ENCODE assay signal across 2 cellular contexts in the genomic region with DNA sequence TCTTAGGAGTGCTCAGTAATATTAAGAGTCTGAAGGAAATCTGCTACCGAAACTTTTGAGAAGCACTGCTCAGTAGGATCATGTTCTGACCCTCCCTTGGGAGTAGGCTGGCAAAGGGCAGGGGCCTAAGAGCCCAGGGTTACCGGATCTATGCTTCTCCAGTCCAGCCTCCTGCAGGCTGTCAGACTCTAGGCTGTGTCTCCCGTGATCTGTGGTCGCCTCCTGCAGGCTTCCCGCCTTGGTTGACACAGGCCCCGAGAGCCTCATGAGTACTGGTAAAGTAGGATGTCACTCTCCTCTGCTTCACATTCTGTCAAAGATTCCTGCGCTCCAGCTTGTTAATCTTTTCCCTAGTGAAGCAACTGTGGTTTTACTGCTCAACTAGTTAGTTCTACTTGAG.
TF ChIP-seq lines count a peak whose summit lies in the region.

No MANE protein-coding gene starts in this region.

TF ChIP-seq in HepG2, 621 proteins besides CTCF, POLR2A, EP300 and RAD21 (continued from another document):
- TF ChIP-seq, protein P1, sequence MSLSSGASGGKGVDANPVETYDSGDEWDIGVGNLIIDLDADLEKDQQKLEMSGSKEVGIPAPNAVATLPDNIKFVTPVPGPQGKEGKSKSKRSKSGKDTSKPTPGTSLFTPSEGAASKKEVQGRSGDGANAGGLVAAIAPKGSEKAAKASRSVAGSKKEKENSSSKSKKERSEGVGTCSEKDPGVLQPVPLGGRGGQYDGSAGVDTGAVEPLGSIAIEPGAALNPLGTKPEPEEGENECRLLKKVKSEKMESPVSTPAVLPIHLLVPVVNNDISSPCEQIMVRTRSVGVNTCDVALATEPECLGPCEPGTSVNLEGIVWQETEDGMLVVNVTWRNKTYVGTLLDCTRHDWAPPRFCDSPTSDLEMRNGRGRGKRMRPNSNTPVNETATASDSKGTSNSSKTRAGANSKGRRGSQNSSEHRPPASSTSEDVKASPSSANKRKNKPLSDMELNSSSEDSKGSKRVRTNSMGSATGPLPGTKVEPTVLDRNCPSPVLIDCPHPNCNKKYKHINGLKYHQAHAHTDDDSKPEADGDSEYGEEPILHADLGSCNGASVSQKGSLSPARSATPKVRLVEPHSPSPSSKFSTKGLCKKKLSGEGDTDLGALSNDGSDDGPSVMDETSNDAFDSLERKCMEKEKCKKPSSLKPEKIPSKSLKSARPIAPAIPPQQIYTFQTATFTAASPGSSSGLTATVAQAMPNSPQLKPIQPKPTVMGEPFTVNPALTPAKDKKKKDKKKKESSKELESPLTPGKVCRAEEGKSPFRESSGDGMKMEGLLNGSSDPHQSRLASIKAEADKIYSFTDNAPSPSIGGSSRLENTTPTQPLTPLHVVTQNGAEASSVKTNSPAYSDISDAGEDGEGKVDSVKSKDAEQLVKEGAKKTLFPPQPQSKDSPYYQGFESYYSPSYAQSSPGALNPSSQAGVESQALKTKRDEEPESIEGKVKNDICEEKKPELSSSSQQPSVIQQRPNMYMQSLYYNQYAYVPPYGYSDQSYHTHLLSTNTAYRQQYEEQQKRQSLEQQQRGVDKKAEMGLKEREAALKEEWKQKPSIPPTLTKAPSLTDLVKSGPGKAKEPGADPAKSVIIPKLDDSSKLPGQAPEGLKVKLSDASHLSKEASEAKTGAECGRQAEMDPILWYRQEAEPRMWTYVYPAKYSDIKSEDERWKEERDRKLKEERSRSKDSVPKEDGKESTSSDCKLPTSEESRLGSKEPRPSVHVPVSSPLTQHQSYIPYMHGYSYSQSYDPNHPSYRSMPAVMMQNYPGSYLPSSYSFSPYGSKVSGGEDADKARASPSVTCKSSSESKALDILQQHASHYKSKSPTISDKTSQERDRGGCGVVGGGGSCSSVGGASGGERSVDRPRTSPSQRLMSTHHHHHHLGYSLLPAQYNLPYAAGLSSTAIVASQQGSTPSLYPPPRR (CRISPR knock-in tag; IDR thresholded peaks at IDR 0.05; ENCODE audit: borderline replicate concordance) = no peak
- TF ChIP-seq ELF3 (CRISPR knock-in tag; IDR thresholded peaks at IDR 0.05) (no peak), ZNF160 (CRISPR knock-in tag; IDR thresholded peaks at IDR 0.05) (no peak), ZNF337 (CRISPR knock-in tag; IDR thresholded peaks at IDR 0.05; ENCODE audit: borderline replicate concordance, low read depth) (no peak), SRSF9 (IDR thresholded peaks at IDR 0.05; ENCODE audit: borderline replicate concordance, insufficient read depth, low read depth, low read length, poor library complexity, severe bottlenecking) (no peak)
- TF ChIP-seq, protein P2, sequence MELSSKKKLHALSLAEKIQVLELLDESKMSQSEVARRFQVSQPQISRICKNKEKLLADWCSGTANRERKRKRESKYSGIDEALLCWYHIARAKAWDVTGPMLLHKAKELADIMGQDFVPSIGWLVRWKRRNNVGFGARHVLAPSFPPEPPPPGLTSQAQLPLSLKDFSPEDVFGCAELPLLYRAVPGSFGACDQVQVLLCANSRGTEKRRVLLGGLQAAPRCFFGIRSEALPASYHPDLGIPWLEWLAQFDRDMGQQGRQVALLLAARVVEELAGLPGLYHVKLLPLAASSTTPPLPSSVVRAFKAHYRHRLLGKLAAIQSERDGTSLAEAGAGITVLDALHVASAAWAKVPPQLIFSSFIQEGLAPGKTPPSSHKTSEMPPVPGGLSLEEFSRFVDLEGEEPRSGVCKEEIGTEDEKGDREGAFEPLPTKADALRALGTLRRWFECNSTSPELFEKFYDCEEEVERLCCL (CRISPR knock-in tag; IDR thresholded peaks at IDR 0.05; ENCODE audit: borderline replicate concordance) = no peak

TF ChIP-seq in WTC11, 78 proteins besides CTCF, POLR2A, EP300 and RAD21 (continued from another document):
- TF ChIP-seq, protein P3, sequence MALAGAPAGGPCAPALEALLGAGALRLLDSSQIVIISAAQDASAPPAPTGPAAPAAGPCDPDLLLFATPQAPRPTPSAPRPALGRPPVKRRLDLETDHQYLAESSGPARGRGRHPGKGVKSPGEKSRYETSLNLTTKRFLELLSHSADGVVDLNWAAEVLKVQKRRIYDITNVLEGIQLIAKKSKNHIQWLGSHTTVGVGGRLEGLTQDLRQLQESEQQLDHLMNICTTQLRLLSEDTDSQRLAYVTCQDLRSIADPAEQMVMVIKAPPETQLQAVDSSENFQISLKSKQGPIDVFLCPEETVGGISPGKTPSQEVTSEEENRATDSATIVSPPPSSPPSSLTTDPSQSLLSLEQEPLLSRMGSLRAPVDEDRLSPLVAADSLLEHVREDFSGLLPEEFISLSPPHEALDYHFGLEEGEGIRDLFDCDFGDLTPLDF (CRISPR knock-in tag; IDR thresholded peaks at IDR 0.05) = no peak
- no peak for TF ChIP-seq CBFB (CRISPR knock-in tag; IDR thresholded peaks at IDR 0.05; ENCODE audit: low read depth)
- TF ChIP-seq, protein P4, sequence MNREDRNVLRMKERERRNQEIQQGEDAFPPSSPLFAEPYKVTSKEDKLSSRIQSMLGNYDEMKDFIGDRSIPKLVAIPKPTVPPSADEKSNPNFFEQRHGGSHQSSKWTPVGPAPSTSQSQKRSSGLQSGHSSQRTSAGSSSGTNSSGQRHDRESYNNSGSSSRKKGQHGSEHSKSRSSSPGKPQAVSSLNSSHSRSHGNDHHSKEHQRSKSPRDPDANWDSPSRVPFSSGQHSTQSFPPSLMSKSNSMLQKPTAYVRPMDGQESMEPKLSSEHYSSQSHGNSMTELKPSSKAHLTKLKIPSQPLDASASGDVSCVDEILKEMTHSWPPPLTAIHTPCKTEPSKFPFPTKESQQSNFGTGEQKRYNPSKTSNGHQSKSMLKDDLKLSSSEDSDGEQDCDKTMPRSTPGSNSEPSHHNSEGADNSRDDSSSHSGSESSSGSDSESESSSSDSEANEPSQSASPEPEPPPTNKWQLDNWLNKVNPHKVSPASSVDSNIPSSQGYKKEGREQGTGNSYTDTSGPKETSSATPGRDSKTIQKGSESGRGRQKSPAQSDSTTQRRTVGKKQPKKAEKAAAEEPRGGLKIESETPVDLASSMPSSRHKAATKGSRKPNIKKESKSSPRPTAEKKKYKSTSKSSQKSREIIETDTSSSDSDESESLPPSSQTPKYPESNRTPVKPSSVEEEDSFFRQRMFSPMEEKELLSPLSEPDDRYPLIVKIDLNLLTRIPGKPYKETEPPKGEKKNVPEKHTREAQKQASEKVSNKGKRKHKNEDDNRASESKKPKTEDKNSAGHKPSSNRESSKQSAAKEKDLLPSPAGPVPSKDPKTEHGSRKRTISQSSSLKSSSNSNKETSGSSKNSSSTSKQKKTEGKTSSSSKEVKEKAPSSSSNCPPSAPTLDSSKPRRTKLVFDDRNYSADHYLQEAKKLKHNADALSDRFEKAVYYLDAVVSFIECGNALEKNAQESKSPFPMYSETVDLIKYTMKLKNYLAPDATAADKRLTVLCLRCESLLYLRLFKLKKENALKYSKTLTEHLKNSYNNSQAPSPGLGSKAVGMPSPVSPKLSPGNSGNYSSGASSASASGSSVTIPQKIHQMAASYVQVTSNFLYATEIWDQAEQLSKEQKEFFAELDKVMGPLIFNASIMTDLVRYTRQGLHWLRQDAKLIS (CRISPR knock-in tag; IDR thresholded peaks at IDR 0.05; ENCODE audit: borderline replicate concordance) = no peak
- TF ChIP-seq, protein P5, sequence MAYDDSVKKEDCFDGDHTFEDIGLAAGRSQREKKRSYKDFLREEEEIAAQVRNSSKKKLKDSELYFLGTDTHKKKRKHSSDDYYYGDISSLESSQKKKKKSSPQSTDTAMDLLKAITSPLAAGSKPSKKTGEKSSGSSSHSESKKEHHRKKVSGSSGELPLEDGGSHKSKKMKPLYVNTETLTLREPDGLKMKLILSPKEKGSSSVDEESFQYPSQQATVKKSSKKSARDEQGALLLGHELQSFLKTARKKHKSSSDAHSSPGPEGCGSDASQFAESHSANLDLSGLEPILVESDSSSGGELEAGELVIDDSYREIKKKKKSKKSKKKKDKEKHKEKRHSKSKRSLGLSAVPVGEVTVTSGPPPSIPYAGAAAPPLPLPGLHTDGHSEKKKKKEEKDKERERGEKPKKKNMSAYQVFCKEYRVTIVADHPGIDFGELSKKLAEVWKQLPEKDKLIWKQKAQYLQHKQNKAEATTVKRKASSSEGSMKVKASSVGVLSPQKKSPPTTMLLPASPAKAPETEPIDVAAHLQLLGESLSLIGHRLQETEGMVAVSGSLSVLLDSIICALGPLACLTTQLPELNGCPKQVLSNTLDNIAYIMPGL (CRISPR knock-in tag; IDR thresholded peaks at IDR 0.05) = no peak
- TF ChIP-seq TEAD1 (CRISPR knock-in tag; IDR thresholded peaks at IDR 0.05) = no peak
